23 cellular contexts compared by ENCODE assay signal in genomic region chr10:44186150-44186549, GRCh38.
DNase-seq lines count a peak whose midpoint lies in the region; ATAC-seq and TF ChIP-seq lines count a peak whose summit lies in the region.
"Had no signal": no experiment of that assay in that cellular context is flagged by ENCODE, and none has a peak within 500 bp of the region (broad histone marks: within the 10 kb centered on the region; RNA-seq: fewer than 3 reads in every experiment).

No MANE protein-coding gene starts in this region.

- no peak overlapping the region for H3K4me3 ChIP-seq in astrocyte of the cerebellum (ENCODE audit: low read depth, low read length)
- no peak overlapping the region for H3K4me3 ChIP-seq in fibroblast of villous mesenchyme (ENCODE audit: low read depth, low read length)
- no peak overlapping the region for H3K4me3 ChIP-seq in gastrocnemius medialis
- H3K4me3 ChIP-seq in dorsolateral prefrontal cortex = no peak overlapping the region
- H3K4me3 ChIP-seq: BLaER1 treated with 17β-estradiol and CSF1 and Interleukin-3, amounts not matched to agents 10 nM and 100 nM; esophagus squamous epithelium; SJCRH30; upper lobe of left lung had no signal

- no peaks in the 10 kb centered on the region for H3K27me3 ChIP-seq in gastrocnemius medialis
- H3K27me3 ChIP-seq in dorsolateral prefrontal cortex = peaks cover 0 to 8% (median 0%) of the 10 kb centered on the region in 45 donors
- H3K27me3 ChIP-seq: BLaER1 treated with 17β-estradiol and CSF1 and Interleukin-3, amounts not matched to agents 10 nM and 100 nM; esophagus squamous epithelium; SJCRH30; upper lobe of left lung had no signal

- no peaks in the 10 kb centered on the region for H3K36me3 ChIP-seq in gastrocnemius medialis
- H3K36me3 ChIP-seq: BLaER1 treated with 17β-estradiol and CSF1 and Interleukin-3, amounts not matched to agents 10 nM and 100 nM; esophagus squamous epithelium; SJCRH30; upper lobe of left lung had no signal

- H3K9me3 ChIP-seq in gastrocnemius medialis = no peaks in the 10 kb centered on the region
- H3K9me3 ChIP-seq: esophagus squamous epithelium, SJCRH30, upper lobe of left lung had no signal

- TF ChIP-seq POLR2A in gastrocnemius medialis (IDR thresholded peaks at IDR 0.05) = no peak

- DNase-seq in DMS 273 (lab: John Stamatoyannopoulos, UW; ENCODE audit: unreplicated experiment) (peak; percentile 19), DMS 273 treated with DMSO at 0.1 percent for 48 hours (lab: John Stamatoyannopoulos, UW) (no peak), astrocyte of the cerebellum (ENCODE audit: low read depth) (peak; percentile 48), fibroblast of villous mesenchyme (ENCODE audit: low read depth) (peak; percentile 56), gastrocnemius medialis (peak in 1 of 2 donors; percentile 23), dorsolateral prefrontal cortex (no peak), NOMO-1 treated with dmso at 0.1 percent for 144 hours (lab: John Stamatoyannopoulos, UW; ENCODE audit: unreplicated experiment) (no peak), NCI-H1417 treated with DMSO at 0.1 percent for 48 hours (lab: John Stamatoyannopoulos, UW) (no peak)
- DNase-seq: activated CD4-positive, alpha-beta memory T cell treated with anti-CD3 and anti-CD28 coated beads for 36 hours; amniotic stem cell; Calu3; effector memory CD8-positive, alpha-beta T cell; esophagus squamous epithelium; hypothalamus; islet precursor cell; NCI-H1694; occipital lobe; retina; SJCRH30; T-helper 17 cell; upper lobe of left lung had no signal

- in situ Hi-C loops in astrocyte of the cerebellum (cut with HindIII; ENCODE audit: low sequenced_read_pairs) (no loop called here), gastrocnemius medialis (cut with MboI; ENCODE audit: low sequenced_read_pairs in 4 of 4) (no loop called here)

- ATAC-seq in gastrocnemius medialis = peak; percentile 26 to 49
- ATAC-seq: effector memory CD8-positive, alpha-beta T cell; T-helper 17 cell had no signal

- H3K27ac ChIP-seq in gastrocnemius medialis = no peak overlapping the region
- no peak overlapping the region for H3K27ac ChIP-seq in dorsolateral prefrontal cortex
- H3K27ac ChIP-seq: 22Rv1; BLaER1 treated with 17β-estradiol and CSF1 and Interleukin-3, amounts not matched to agents 10 nM and 100 nM; esophagus squamous epithelium; SJCRH30; upper lobe of left lung had no signal

- H3K4me1 ChIP-seq in gastrocnemius medialis = no peaks in the 10 kb centered on the region
- H3K4me1 ChIP-seq: BLaER1 treated with 17β-estradiol and CSF1 and Interleukin-3, amounts not matched to agents 10 nM and 100 nM; esophagus squamous epithelium; SJCRH30; upper lobe of left lung had no signal

- intact Hi-C loops in gastrocnemius medialis (cut with DNase I; ENCODE audit: low total_unique reads) = loop anchor here (10.0 kb wide), 1 partner anchor 61 kb away; no protein-coding TSS in a partner anchor
- intact Hi-C loops in dorsolateral prefrontal cortex (cut with DNase I) = no loop called here

- TF ChIP-seq CTCF in astrocyte of the cerebellum (IDR thresholded peaks at IDR 0.05; ENCODE audit: low read depth, low read length, missing control alignments) (no peak), fibroblast of villous mesenchyme (IDR thresholded peaks at IDR 0.05; ENCODE audit: insufficient read depth, low read depth, low read length) (no peak), gastrocnemius medialis (IDR thresholded peaks at IDR 0.05 in 4 of 5, conservative IDR thresholded peaks at IDR 0.05 in 1 of 5) (no peak), dorsolateral prefrontal cortex (IDR thresholded peaks at IDR 0.05 in 54 of 56, conservative IDR thresholded peaks at IDR 0.05 in 2 of 56; ENCODE audit: low read depth in 1 of 56, partially characterized antibody in 56 of 56) (no peak)

Comparison
In these comparisons a context has a peak if more than half of its experiments do, and no peak if none do; other contexts are left out.
1. DNase-seq: peak in DMS 273 (single experiment), astrocyte of the cerebellum (single experiment) and fibroblast of villous mesenchyme (single experiment); none in DMS 273 treated with DMSO at 0.1 percent for 48 hours (single experiment), dorsolateral prefrontal cortex (0 of 10), NOMO-1 treated with dmso at 0.1 percent for 144 hours (single experiment) and NCI-H1417 treated with DMSO at 0.1 percent for 48 hours (single experiment).